20 cellular contexts compared by ENCODE assay signal in genomic region chr16:6124136-6124535, GRCh38.
"Had no signal": no experiment of that assay in that cellular context is flagged by ENCODE, and none has a peak within 500 bp of the region (broad histone marks: within the 10 kb centered on the region; RNA-seq: fewer than 3 reads in every experiment).

No MANE protein-coding gene starts in this region.

- H3K4me1 Mint-ChIP-seq: naive B cell had no signal

- H3K9me3 Mint-ChIP-seq: nephron had no signal

- H3K9me3 ChIP-seq: neutrophil, sigmoid colon, thoracic aorta, transverse colon had no signal

- H3K36me3 Mint-ChIP-seq: naive B cell had no signal

- H3K27ac Mint-ChIP-seq: naive B cell, nephron had no signal

- DNase-seq: cortex of kidney; dorsolateral prefrontal cortex; effector memory CD4-positive, alpha-beta T cell; foreskin keratinocyte; left colon; left ventricle myocardium superior; mesenchymal stem cell; midbrain; naive B cell; sigmoid colon; stimulated activated CD4-positive, alpha-beta T cell treated with anti-CD3 and anti-CD28 coated beads, Interleukin-2, amount 100 ng/mL, for 24 hours; stimulated activated naive CD4-positive, alpha-beta T cell; stomach; substantia nigra; transverse colon had no signal

- H3K36me3 ChIP-seq: neutrophil, sigmoid colon, stomach, thoracic aorta, transverse colon had no signal

- H3K4me3 ChIP-seq: dorsolateral prefrontal cortex, lung, sigmoid colon, skin epidermis, stomach, thoracic aorta, transverse colon had no signal

- H3K4me1 ChIP-seq: sigmoid colon, stomach, transverse colon had no signal

- H3K27ac ChIP-seq: dorsolateral prefrontal cortex, neutrophil, sigmoid colon, skin epidermis, stomach, thoracic aorta, transverse colon had no signal

- H3K4me3 Mint-ChIP-seq: nephron had no signal

- H3K27me3 Mint-ChIP-seq: naive B cell had no signal

- H3K27me3 ChIP-seq: foreskin keratinocyte, neutrophil, sigmoid colon, stomach, transverse colon had no signal
